Comparison of ENCODE assay signal across 24 cellular contexts in genomic region chr9:32884482-32884881, GRCh38.
"Had no signal": no experiment of that assay in that cellular context is flagged by ENCODE, and none has a peak within 500 bp of the region (broad histone marks: within the 10 kb centered on the region; RNA-seq: fewer than 3 reads in every experiment).

No MANE protein-coding gene starts in this region.

- H3K4me2 ChIP-seq: KMS-11, PC-9 had no signal

- H3K9ac ChIP-seq: KMS-11 had no signal

- H3K27me3 ChIP-seq: Peyer's patch, SJCRH30 had no signal

- H3K4me1 ChIP-seq: Peyer's patch, SJCRH30 had no signal

- H2AFZ ChIP-seq: PC-9 had no signal

- ATAC-seq: Right ventricle myocardium inferior, SK-N-SH treated with all-trans-retinoic acid at 6 μM for 48 hours, T-cell had no signal

- H3K27ac ChIP-seq: HL-60, KMS-11, PC-9, Peyer's patch, SJCRH30 had no signal

- H3K36me3 ChIP-seq: Peyer's patch, SJCRH30 had no signal

- H3K9me3 ChIP-seq: Peyer's patch, SJCRH30 had no signal

- H3K4me3 ChIP-seq: PC-9, Peyer's patch, SJCRH30 had no signal

- DNase-seq: Kasumi-1, MM.1S, NCI-H1092 treated with DMSO at 0.1 percent for 48 hours, NCI-H1436, NCI-H187, NCI-H2029, NCI-H2081 treated with DMSO at 0.1 percent for 48 hours, NCI-H2171, NCI-H226, NCI-H446, NCI-H510A, NCI-H524 treated with DMSO at 0.1 percent for 48 hours, NCI-H69, NCI-H774, PC-9, Peyer's patch, SHP77 treated with DMSO at 0.1 percent for 48 hours, SJCRH30, T-cell had no signal

- FAIRE-seq: HTR-8/SVneo had no signal
